ENCODE assay signal across 17 cellular contexts in genomic region chr2:74572178-74572925, GRCh38. TPM values are rescaled to one million over a fixed set of nuclear protein-coding genes. Genes with fewer than 3 reads are reported as not detected.
DNase-seq lines count a peak whose midpoint lies in the region; ATAC-seq and TF ChIP-seq lines count a peak whose summit lies in the region.
"Had no signal": no experiment of that assay in that cellular context is flagged by ENCODE, and none has a peak within 500 bp of the region (broad histone marks: within the 10 kb centered on the region; RNA-seq: fewer than 3 reads in every experiment).

No MANE protein-coding gene starts in this region.

- H3K9me3 ChIP-seq in neutrophil = no peaks in the 10 kb centered on the region
- no peaks in the 10 kb centered on the region for H3K9me3 ChIP-seq in colonic mucosa
- H3K9me3 ChIP-seq: right atrium auricular region, SJSA1 had no signal

- H3K27ac ChIP-seq in GM23338 (ENCODE audit: low read depth) (no peak overlapping the region), neutrophil (peak overlapping the region; percentile 83), colonic mucosa (no peak overlapping the region)
- H3K27ac ChIP-seq: right atrium auricular region, SJSA1 had no signal

- no peak overlapping the region for H3K4me2 ChIP-seq in GM23338

- H3F3A ChIP-seq in GM23338 (replicated peaks; ENCODE audit: low read depth) = no peaks in the 10 kb centered on the region

- DNase-seq in GM06990 (ENCODE audit: extremely low read depth, insufficient read length) = no peak
- DNase-seq in GM23338 (ENCODE audit: low spot score) = peak; percentile 27
- no peak for DNase-seq in choroid plexus epithelial cell (ENCODE audit: low read depth)
- no peak for DNase-seq in colonic mucosa
- DNase-seq in NCI-H2081 treated with DMSO at 0.1 percent for 48 hours (lab: John Stamatoyannopoulos, UW) = no peak
- DNase-seq: activated CD4-positive, alpha-beta T cell treated with anti-CD3 and anti-CD28 coated beads for 1 hour; effector CD8-positive, alpha-beta T cell; mesenchymal stem cell; NCI-H1930; NCI-H510A treated with DMSO at 0.1 percent for 48 hours had no signal

- no peak overlapping the region for H2AFZ ChIP-seq in GM23338

- H3K27ac Mint-ChIP-seq in GM23338 = no peak overlapping the region

- no peaks in the 10 kb centered on the region for H3K9me2 ChIP-seq in GM23338 (ENCODE audit: insufficient read depth)

- H3K4me3 ChIP-seq in GM06990 (replicated peaks; ENCODE audit: low read depth, low read length) (no peak overlapping the region), GM23338 (no peak overlapping the region), choroid plexus epithelial cell (ENCODE audit: low read depth, low read length) (no peak overlapping the region), neutrophil (ENCODE audit: low read depth in 1 of 2, low read length in 1 of 2) (no peak overlapping the region), colonic mucosa (no peak overlapping the region)
- H3K4me3 ChIP-seq: right atrium auricular region, SJSA1 had no signal

- intact Hi-C loops in colonic mucosa (cut with DNase I) = no loop called here

- no peaks in the 10 kb centered on the region for H3K4me1 ChIP-seq in GM23338 (ENCODE audit: insufficient read depth)
- H3K4me1 ChIP-seq in neutrophil (ENCODE audit: control insufficient read depth in 1 of 2, insufficient read depth in 1 of 2, low read depth in 1 of 2, low read length in 1 of 2) = peaks cover 48 to 51% of the 10 kb centered on the region in 2 experiments
- no peaks in the 10 kb centered on the region for H3K4me1 ChIP-seq in colonic mucosa

- H3K36me3 Mint-ChIP-seq in GM23338 (ENCODE audit: low read depth) = no peaks in the 10 kb centered on the region

- no peaks in the 10 kb centered on the region for H3K79me2 ChIP-seq in GM23338 (replicated peaks; ENCODE audit: insufficient read depth)

- peaks cover 1% of the 10 kb centered on the region for H3K27me3 Mint-ChIP-seq in GM23338 (ENCODE audit: insufficient read depth, low read depth, poor library complexity)

- ATAC-seq in GM23338 (peak; percentile 71), SK-N-SH treated with all-trans-retinoic acid at 6 μM for 48 hours (no peak), HG03280 (IDR thresholded peaks at IDR 0.05; ENCODE audit: unreplicated experiment) (no peak)

- no peak overlapping the region for H3K4me3 Mint-ChIP-seq in GM23338

- no peak overlapping the region for H3K9ac ChIP-seq in colonic mucosa (ENCODE audit: low read depth in 2 of 2, low read length in 2 of 2)

- no peaks in the 10 kb centered on the region for H3K9me3 Mint-ChIP-seq in GM23338

- TF ChIP-seq CTCF in GM06990 (IDR thresholded peaks at IDR 0.05; ENCODE audit: insufficient read depth, low read length, poor library complexity, severe bottlenecking) = peak; percentile 61
- peak; percentile 61 to 70 for TF ChIP-seq CTCF in GM23338 (conservative IDR thresholded peaks at IDR 0.05; ENCODE audit: low read depth in 2 of 2)
- TF ChIP-seq CTCF in choroid plexus epithelial cell (conservative IDR thresholded peaks at IDR 0.05; ENCODE audit: low read depth, low read length) = peak; percentile 15
- no peak for TF ChIP-seq CTCF in neutrophil (IDR thresholded peaks at IDR 0.05)
- TF ChIP-seq CTCF in colonic mucosa (IDR thresholded peaks at IDR 0.05) = no peak

- H3K27me3 ChIP-seq in GM06990 (replicated peaks; ENCODE audit: control insufficient read depth, insufficient read depth, low read length) (no peaks in the 10 kb centered on the region), GM23338 (ENCODE audit: insufficient read depth) (no peaks in the 10 kb centered on the region), neutrophil (no peaks in the 10 kb centered on the region), colonic mucosa (no peaks in the 10 kb centered on the region)
- H3K27me3 ChIP-seq: right atrium auricular region, SJSA1 had no signal

- H3K36me3 ChIP-seq in GM06990 (ENCODE audit: control insufficient read depth, insufficient read depth, low read length) = no peaks in the 10 kb centered on the region
- no peaks in the 10 kb centered on the region for H3K36me3 ChIP-seq in GM23338 (ENCODE audit: insufficient read depth)
- H3K36me3 ChIP-seq in neutrophil = no peaks in the 10 kb centered on the region
- no peaks in the 10 kb centered on the region for H3K36me3 ChIP-seq in colonic mucosa
- H3K36me3 ChIP-seq: right atrium auricular region, SJSA1 had no signal

- H3K4me1 Mint-ChIP-seq in GM23338 = peaks cover 1% of the 10 kb centered on the region; the same call in 1 of the 3 replicates

- no peaks in the 10 kb centered on the region for H4K20me1 ChIP-seq in GM23338 (replicated peaks; ENCODE audit: insufficient read depth)

TF ChIP-seq in GM23338, 12 proteins besides CTCF, POLR2A, EP300 and RAD21 (continues in another document):
- no peak for TF ChIP-seq ZNF114 (CRISPR knock-in tag; IDR thresholded peaks at IDR 0.05)
- no peak for TF ChIP-seq POLR2AphosphoS5 (IDR thresholded peaks at IDR 0.05; ENCODE audit: low read depth)
- no peak for TF ChIP-seq JUNB (IDR thresholded peaks at IDR 0.05; ENCODE audit: unreplicated experiment)

TF ChIP-seq in SK-N-SH treated with all-trans-retinoic acid at 6 μM for 48 hours, 23 proteins besides CTCF, POLR2A, EP300 and RAD21 (continues in another document):
- TF ChIP-seq PATZ1 (CRISPR knock-in tag; IDR thresholded peaks at IDR 0.05; ENCODE audit: borderline replicate concordance) (no peak), CSDC2 (CRISPR knock-in tag; IDR thresholded peaks at IDR 0.05) (no peak), ESRRG (CRISPR knock-in tag; IDR thresholded peaks at IDR 0.05) (no peak), TSHZ2 (CRISPR knock-in tag; IDR thresholded peaks at IDR 0.05) (no peak), BACH2 (CRISPR knock-in tag; IDR thresholded peaks at IDR 0.05; ENCODE audit: borderline replicate concordance) (no peak)

RNA-seq across cellular contexts. Expression of gene DOK1, which starts 17.8 kb away (rescaled TPM):
- 14.6 and 15.5 TPM in 2 replicates for total RNA-seq in GM23338 (2014; rRNA removed; shearing (Covaris generic))
- 3.4 and 3.9 TPM in 2 replicates for polyA plus RNA-seq in GM23338 (2016; fragmentation: Nextera tagmentation; extraction: Ambion mirVana)
- total RNA-seq in colonic mucosa = 10 to 100 TPM; 20.9 to 26.5 TPM

RNA-seq across cellular contexts. Expression of gene LOXL3, which starts 18.6 kb away (rescaled TPM):
- total RNA-seq in GM23338 (2014; rRNA removed; shearing (Covaris generic)) = 12.2 and 14.9 TPM in 2 replicates
- polyA plus RNA-seq in GM23338 (2016; fragmentation: Nextera tagmentation; extraction: Ambion mirVana) = 4.4 and 4.7 TPM in 2 replicates
- 1 to 10 TPM; 2.9 to 4.7 TPM for total RNA-seq in colonic mucosa

RNA-seq across cellular contexts. Expression of gene HTRA2, which starts 42.6 kb away (rescaled TPM):
- total RNA-seq in GM23338 (2014; rRNA removed; shearing (Covaris generic)) = 17.2 and 19.7 TPM in 2 replicates
- 17.8 and 19.5 TPM in 2 replicates for polyA plus RNA-seq in GM23338 (2016; fragmentation: Nextera tagmentation; extraction: Ambion mirVana)
- 10 to 100 TPM; 26.3 to 41.5 TPM for total RNA-seq in colonic mucosa

RNA-seq across cellular contexts. Expression of gene AUP1, which starts 42.8 kb away (rescaled TPM):
- total RNA-seq in GM23338 (2014; rRNA removed; shearing (Covaris generic)) = 89.4 and 105 TPM in 2 replicates
- polyA plus RNA-seq in GM23338 (2016; fragmentation: Nextera tagmentation; extraction: Ambion mirVana) = 98.7 and 101 TPM in 2 replicates
- total RNA-seq in colonic mucosa = 100 to 1,000 TPM; 107 to 212 TPM

RNA-seq across cellular contexts. Expression of gene DQX1, which starts 46.3 kb away (rescaled TPM):
- 0.52 and 0.74 TPM in 2 replicates for total RNA-seq in GM23338 (2014; rRNA removed; shearing (Covaris generic))
- polyA plus RNA-seq in GM23338 (2016; fragmentation: Nextera tagmentation; extraction: Ambion mirVana) = 0.32 and 0.54 TPM in 2 replicates
- total RNA-seq in colonic mucosa = 10 to 100 TPM; 34.2 to 36.8 TPM
- total RNA-seq: cardiac septum, fibroblast of lung, right atrium auricular region, SJSA1 had no signal
- polyA plus RNA-seq: fibroblast of lung had no signal

Comparison
In these comparisons a context has a peak if more than half of its experiments do, and no peak if none do; other contexts are left out.
1. CTCF ChIP-seq: peak in GM06990 (single experiment), GM23338 (2 of 2) and choroid plexus epithelial cell (single experiment); none in neutrophil (single experiment) and colonic mucosa (single experiment).